ENCODE assay signal across 8 cellular contexts in genomic region chr4:171846232-171846631, GRCh38. TPM values are rescaled to one million over a fixed set of nuclear protein-coding genes. Genes with fewer than 3 reads are reported as not detected.
DNase-seq lines count a peak whose midpoint lies in the region; ATAC-seq and TF ChIP-seq lines count a peak whose summit lies in the region.

No MANE protein-coding gene starts in this region.

- no peaks in the 10 kb centered on the region for H3K36me3 Mint-ChIP-seq in nephron (ENCODE audit: low read depth)
- H3K36me3 Mint-ChIP-seq in activated T-helper 2 cell treated with anti-CD3 and anti-CD28 coated beads, Interferon-gamma antibody, Interleukin-2, Interleukin-4, amounts not matched to agents 10 μg/mL and 5 μg/mL and 100 μg/mL, durations not matched to agents 14 hours and 24 hours and 36 hours (ENCODE audit: low read depth) = no peaks in the 10 kb centered on the region

- ATAC-seq in HG03342 (IDR thresholded peaks at IDR 0.05; ENCODE audit: unreplicated experiment) = peak; percentile 81

- no peaks in the 10 kb centered on the region for H3K4me1 Mint-ChIP-seq in nephron
- H3K4me1 Mint-ChIP-seq in activated T-helper 2 cell treated with anti-CD3 and anti-CD28 coated beads, Interferon-gamma antibody, Interleukin-2, Interleukin-4, amounts not matched to agents 10 μg/mL and 5 μg/mL and 100 μg/mL, durations not matched to agents 14 hours and 24 hours and 36 hours (ENCODE audit: low read depth) = no peaks in the 10 kb centered on the region

- no peak overlapping the region for H3K4me3 Mint-ChIP-seq in nephron
- no peak overlapping the region for H3K4me3 Mint-ChIP-seq in activated T-helper 2 cell treated with anti-CD3 and anti-CD28 coated beads, Interferon-gamma antibody, Interleukin-2, Interleukin-4, amounts not matched to agents 10 μg/mL and 5 μg/mL and 100 μg/mL, durations not matched to agents 14 hours and 24 hours and 36 hours (ENCODE audit: low read depth)

- TF ChIP-seq CTCF in choroid plexus epithelial cell (conservative IDR thresholded peaks at IDR 0.05; ENCODE audit: low read depth, low read length) (peak; percentile 99), nephron (IDR thresholded peaks at IDR 0.05; ENCODE audit: unreplicated experiment in 3 of 3) (peak; percentile 14 to 59 (median 28))

- intact Hi-C loops in activated T-helper 2 cell treated with anti-CD3 and anti-CD28 coated beads, Interferon-gamma antibody, Interleukin-2, Interleukin-4, amounts not matched to agents 10 μg/mL and 5 μg/mL and 100 μg/mL, durations not matched to agents 14 hours and 24 hours and 36 hours (cut with micrococcal nuclease) = no loop called here

- peak; percentile 77 for DNase-seq in ELF-1 (ENCODE audit: low read depth, low spot score)
- peak; percentile 1 for DNase-seq in GM19238 (ENCODE audit: insufficient read length, low spot score)
- DNase-seq in NCI-H526 (lab: John Stamatoyannopoulos, UW) = peak; percentile 16 to 57
- DNase-seq in choroid plexus epithelial cell (ENCODE audit: low read depth) = peak; percentile 90
- no peak for DNase-seq in activated T-helper 2 cell treated with anti-CD3 and anti-CD28 coated beads, Interferon-gamma antibody, Interleukin-2, Interleukin-4, amounts not matched to agents 10 μg/mL and 5 μg/mL and 100 μg/mL, durations not matched to agents 14 hours and 24 hours and 36 hours (ENCODE audit: low spot score)
- no peak for DNase-seq in central memory CD4-positive, alpha-beta T cell

- no peak overlapping the region for H3K27ac Mint-ChIP-seq in nephron
- H3K27ac Mint-ChIP-seq in activated T-helper 2 cell treated with anti-CD3 and anti-CD28 coated beads, Interferon-gamma antibody, Interleukin-2, Interleukin-4, amounts not matched to agents 10 μg/mL and 5 μg/mL and 100 μg/mL, durations not matched to agents 14 hours and 24 hours and 36 hours = no peak overlapping the region

- H3K4me3 ChIP-seq in choroid plexus epithelial cell (ENCODE audit: low read depth, low read length) = no peak overlapping the region

- H3K9me3 Mint-ChIP-seq in nephron = no peaks in the 10 kb centered on the region
- no peaks in the 10 kb centered on the region for H3K9me3 Mint-ChIP-seq in activated T-helper 2 cell treated with anti-CD3 and anti-CD28 coated beads, Interferon-gamma antibody, Interleukin-2, Interleukin-4, amounts not matched to agents 10 μg/mL and 5 μg/mL and 100 μg/mL, durations not matched to agents 14 hours and 24 hours and 36 hours

- H3K27me3 Mint-ChIP-seq in nephron (ENCODE audit: low read depth) = no peaks in the 10 kb centered on the region
- H3K27me3 Mint-ChIP-seq in activated T-helper 2 cell treated with anti-CD3 and anti-CD28 coated beads, Interferon-gamma antibody, Interleukin-2, Interleukin-4, amounts not matched to agents 10 μg/mL and 5 μg/mL and 100 μg/mL, durations not matched to agents 14 hours and 24 hours and 36 hours (ENCODE audit: low read depth) = no peaks in the 10 kb centered on the region

RNA-seq across cellular contexts. Expression of gene GALNTL6, which starts 33.0 kb away (rescaled TPM):
- not detected in 2 replicates for total RNA-seq in activated T-helper 2 cell treated with anti-CD3 and anti-CD28 coated beads, Interferon-gamma antibody, Interleukin-2, Interleukin-4, amounts not matched to agents 10 μg/mL and 5 μg/mL and 100 μg/mL, durations not matched to agents 14 hours and 24 hours and 36 hours

Comparison
In these comparisons a context has a peak if more than half of its experiments do, and no peak if none do; other contexts are left out.
1. DNase-seq: peak in ELF-1 (single experiment), GM19238 (single experiment), NCI-H526 (2 of 2) and choroid plexus epithelial cell (single experiment); none in activated T-helper 2 cell treated with anti-CD3 and anti-CD28 coated beads, Interferon-gamma antibody, Interleukin-2, Interleukin-4, amounts not matched to agents 10 μg/mL and 5 μg/mL and 100 μg/mL, durations not matched to agents 14 hours and 24 hours and 36 hours (single experiment) and central memory CD4-positive, alpha-beta T cell (single experiment).